ENCODE assay signal across 1 cellular context in the genomic region with DNA sequence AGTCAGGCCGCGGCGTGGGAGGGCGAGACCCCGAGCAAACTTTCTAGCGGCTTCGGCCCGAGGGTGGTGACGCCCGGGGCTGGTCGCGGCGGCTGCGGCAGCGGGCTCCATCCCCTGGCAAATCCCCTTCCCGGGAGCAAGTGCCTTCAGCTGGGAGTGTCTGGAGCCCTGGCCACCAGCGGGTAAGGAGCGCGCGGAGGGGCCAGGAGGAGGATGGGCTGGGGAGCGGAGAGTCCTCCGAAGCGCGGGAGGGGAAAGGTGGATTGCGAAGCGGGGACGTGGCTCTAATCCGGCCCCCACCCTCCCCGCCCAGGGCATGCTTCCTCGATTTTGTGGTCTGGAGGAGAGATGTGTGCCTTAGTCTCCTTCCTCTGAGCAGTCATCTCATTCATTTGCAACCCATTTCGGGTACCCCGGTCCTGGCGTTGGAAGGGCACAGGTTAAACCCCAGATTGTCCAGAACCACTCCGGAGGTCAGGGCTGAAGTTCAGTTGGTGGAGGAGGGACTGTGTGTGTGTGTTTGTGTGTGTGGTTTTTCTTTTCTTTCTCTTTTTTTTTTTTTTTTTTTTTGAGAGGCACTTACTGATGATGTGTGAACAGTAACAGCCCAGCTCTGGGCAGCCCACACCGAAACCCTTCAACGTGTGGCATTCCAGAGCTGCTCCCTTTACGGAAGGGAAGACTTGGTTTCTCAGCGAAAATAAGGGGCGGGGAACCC.
TF ChIP-seq lines count a peak whose summit lies in the region.

No MANE protein-coding gene starts in this region.

TF ChIP-seq in SK-N-SH, 30 proteins besides CTCF, POLR2A, EP300 and RAD21 (continued from another document):
- TF ChIP-seq USF2 (IDR thresholded peaks at IDR 0.05; ENCODE audit: borderline replicate concordance, low read depth, low read length) (no peak), TCF12 (IDR thresholded peaks at IDR 0.05) (no peak), NRF1 (IDR thresholded peaks at IDR 0.05; ENCODE audit: low read depth, low read length) (no peak), USF1 (IDR thresholded peaks at IDR 0.05; ENCODE audit: borderline replicate concordance, low read depth) (no peak)
- TF ChIP-seq, protein P1, sequence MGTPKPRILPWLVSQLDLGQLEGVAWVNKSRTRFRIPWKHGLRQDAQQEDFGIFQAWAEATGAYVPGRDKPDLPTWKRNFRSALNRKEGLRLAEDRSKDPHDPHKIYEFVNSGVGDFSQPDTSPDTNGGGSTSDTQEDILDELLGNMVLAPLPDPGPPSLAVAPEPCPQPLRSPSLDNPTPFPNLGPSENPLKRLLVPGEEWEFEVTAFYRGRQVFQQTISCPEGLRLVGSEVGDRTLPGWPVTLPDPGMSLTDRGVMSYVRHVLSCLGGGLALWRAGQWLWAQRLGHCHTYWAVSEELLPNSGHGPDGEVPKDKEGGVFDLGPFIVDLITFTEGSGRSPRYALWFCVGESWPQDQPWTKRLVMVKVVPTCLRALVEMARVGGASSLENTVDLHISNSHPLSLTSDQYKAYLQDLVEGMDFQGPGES (IDR thresholded peaks at IDR 0.05; ENCODE audit: low read depth, low read length), result no peak
